ENCODE assay signal across 20 cellular contexts in genomic region chr4:1210971-1211370, GRCh38. TPM values are rescaled to one million over a fixed set of nuclear protein-coding genes. Genes with fewer than 3 reads are reported as not detected.
A peak's percentile ranks its signal among the peaks of the same experiment; 100 is the strongest.
DNase-seq lines count a peak whose midpoint lies in the region; ATAC-seq and TF ChIP-seq lines count a peak whose summit lies in the region.
"Had no signal": no experiment of that assay in that cellular context is flagged by ENCODE, and none has a peak within 500 bp of the region (broad histone marks: within the 10 kb centered on the region; RNA-seq: fewer than 3 reads in every experiment).

No MANE protein-coding gene starts in this region.

- peak overlapping the region; percentile 30 for H3K9ac ChIP-seq in neuronal stem cell (ENCODE audit: low read depth, low read length, poor library complexity)

- TF ChIP-seq EP300 in transverse colon (IDR thresholded peaks at IDR 0.05; ENCODE audit: low read depth), result no peak

- no peak overlapping the region for H3K18ac ChIP-seq in neuronal stem cell (ENCODE audit: low read length)

- H3K36me3 ChIP-seq in neuronal stem cell (replicated peaks in 1 of 2; ENCODE audit: control insufficient read depth in 2 of 2, insufficient read depth in 2 of 2, low read length in 2 of 2) (peaks cover 38 to 55% of the 10 kb centered on the region in 2 donors), transverse colon (peaks cover 0 to 19% (median 6%) of the 10 kb centered on the region in 4 donors)

- H3K4me1 Mint-ChIP-seq in glutamatergic neuron (ENCODE audit: low read depth, unreplicated experiment), result peaks cover 10% of the 10 kb centered on the region
- peaks cover 4% of the 10 kb centered on the region for H3K4me1 Mint-ChIP-seq in mesothelial cell of epicardium
- peaks cover 22% of the 10 kb centered on the region for H3K4me1 Mint-ChIP-seq in stimulated activated naive CD8-positive, alpha-beta T cell treated with anti-CD3 and anti-CD28 coated beads, Interleukin-15, amount 100 ng/mL, for 72 hours

- H3K27me3 Mint-ChIP-seq in glutamatergic neuron (ENCODE audit: unreplicated experiment), result peaks cover 11% of the 10 kb centered on the region
- no peaks in the 10 kb centered on the region for H3K27me3 Mint-ChIP-seq in mesothelial cell of epicardium (ENCODE audit: low read depth)
- H3K27me3 Mint-ChIP-seq in stimulated activated naive CD8-positive, alpha-beta T cell treated with anti-CD3 and anti-CD28 coated beads, Interleukin-15, amount 100 ng/mL, for 72 hours, result no peaks in the 10 kb centered on the region
- H3K27me3 Mint-ChIP-seq: central memory CD8-positive, alpha-beta T cell had no signal

- H3K27me3 ChIP-seq in neuronal stem cell (ENCODE audit: control insufficient read depth in 3 of 3, insufficient read depth in 3 of 3, low read depth in 1 of 3, low read length in 3 of 3) (no peaks in the 10 kb centered on the region), transverse colon (no peaks in the 10 kb centered on the region)

- in situ Hi-C loops in transverse colon (cut with MboI; ENCODE audit: low pct_ligation_motif_present in 1 of 4, low pct_unique_long_range_greater_than_20kb in 1 of 4, low sequenced_read_pairs in 3 of 4), result no loop called here

- H3K4me3 ChIP-seq in neuronal stem cell (ENCODE audit: low read length in 2 of 2) (no peak overlapping the region), transverse colon (no peak overlapping the region)
- H3K4me3 ChIP-seq: GM12878 had no signal

- H3K9me3 Mint-ChIP-seq in glutamatergic neuron (ENCODE audit: unreplicated experiment) (peaks cover 8% of the 10 kb centered on the region), mesothelial cell of epicardium (no peaks in the 10 kb centered on the region)
- no peaks in the 10 kb centered on the region for H3K9me3 Mint-ChIP-seq in stimulated activated naive CD8-positive, alpha-beta T cell treated with anti-CD3 and anti-CD28 coated beads, Interleukin-15, amount 100 ng/mL, for 72 hours
- H3K9me3 Mint-ChIP-seq: central memory CD8-positive, alpha-beta T cell; HFFc6 had no signal

- H3K23ac ChIP-seq in neuronal stem cell (ENCODE audit: low read depth, low read length, poor library complexity), result peak overlapping the region; percentile 20

- H2BK12ac ChIP-seq in neuronal stem cell (ENCODE audit: low read length), result no peak overlapping the region

- intact Hi-C loops in transverse colon (cut with DNase I; ENCODE audit: low total_unique reads), result loop anchor here (5.0 kb wide), 1 partner anchor 36 kb away; the partner anchor contains the start of gene CTBP1

- H3K4me3 Mint-ChIP-seq in glutamatergic neuron (ENCODE audit: unreplicated experiment) (no peak overlapping the region), mesothelial cell of epicardium (no peak overlapping the region)
- H3K4me3 Mint-ChIP-seq in stimulated activated naive CD8-positive, alpha-beta T cell treated with anti-CD3 and anti-CD28 coated beads, Interleukin-15, amount 100 ng/mL, for 72 hours, result no peak overlapping the region
- H3K4me3 Mint-ChIP-seq: central memory CD8-positive, alpha-beta T cell; HFFc6 had no signal

- H2AK5ac ChIP-seq in neuronal stem cell (ENCODE audit: low read depth, low read length), result no peak overlapping the region

- H3K27ac Mint-ChIP-seq in glutamatergic neuron (ENCODE audit: unreplicated experiment) (no peak overlapping the region), mesothelial cell of epicardium (no peak overlapping the region)
- no peak overlapping the region for H3K27ac Mint-ChIP-seq in stimulated activated naive CD8-positive, alpha-beta T cell treated with anti-CD3 and anti-CD28 coated beads, Interleukin-15, amount 100 ng/mL, for 72 hours
- H3K27ac Mint-ChIP-seq: HFFc6 had no signal

- H3K27ac ChIP-seq in VCaP (peak overlapping the region; percentile 94), neuronal stem cell (replicated peaks; ENCODE audit: low read length) (no peak overlapping the region), transverse colon (peak overlapping the region; percentile 22 to 87 (median 68))

- TF ChIP-seq POLR2A in transverse colon (IDR thresholded peaks at IDR 0.05), result no peak

- H4K91ac ChIP-seq in neuronal stem cell (ENCODE audit: low read depth, low read length, poor library complexity), result peak overlapping the region; percentile 95

- H2BK15ac ChIP-seq in neuronal stem cell (ENCODE audit: low read length), result no peak overlapping the region

- H3K4ac ChIP-seq in neuronal stem cell (ENCODE audit: low read length), result no peak overlapping the region

- peaks cover 0 to 16% of the 10 kb centered on the region in 2 donors for H3K4me1 ChIP-seq in neuronal stem cell (ENCODE audit: control insufficient read depth in 2 of 2, insufficient read depth in 1 of 2, low read depth in 1 of 2, low read length in 2 of 2)
- peaks cover 31 to 57% (median 39%) of the 10 kb centered on the region in 4 donors for H3K4me1 ChIP-seq in transverse colon

- peaks cover 15% of the 10 kb centered on the region for H3K79me1 ChIP-seq in neuronal stem cell (ENCODE audit: low read depth, low read length)

- H4K8ac ChIP-seq in neuronal stem cell (ENCODE audit: low read depth, low read length), result peak overlapping the region; percentile 20

- no peak overlapping the region for H2BK5ac ChIP-seq in neuronal stem cell (ENCODE audit: low read length)

- no peak overlapping the region for H2AFZ ChIP-seq in neuronal stem cell (ENCODE audit: low read length)

- H3K9me3 ChIP-seq in neuronal stem cell (replicated peaks in 1 of 2; ENCODE audit: control insufficient read depth in 2 of 2, insufficient read depth in 1 of 2, low read depth in 1 of 2, low read length in 2 of 2) (no peaks in the 10 kb centered on the region), transverse colon (no peaks in the 10 kb centered on the region)

- H3K14ac ChIP-seq in neuronal stem cell (ENCODE audit: low read length), result no peak overlapping the region

- WGBS in neuronal stem cell (ENCODE audit: extremely low coverage in 2 of 2, insufficient read length in 2 of 2, insufficient replicate concordance in 1 of 2), 2 donors, result no CpG with 5 or more reads among the region's 10 CpGs
- 80% methylated on average over 10 of the region's 10 CpGs; no CpG with 5 or more reads in 1 of the 2 donors for WGBS in transverse colon (ENCODE audit: low coverage in 1 of 2), 2 donors

- H3K4me2 ChIP-seq in neuronal stem cell (ENCODE audit: insufficient read depth, low read length, poor library complexity, severe bottlenecking), result no peak overlapping the region

- H3K36me3 Mint-ChIP-seq in glutamatergic neuron (ENCODE audit: unreplicated experiment), result no peaks in the 10 kb centered on the region
- H3K36me3 Mint-ChIP-seq in mesothelial cell of epicardium, result peaks cover 2% of the 10 kb centered on the region

- H2BK120ac ChIP-seq in neuronal stem cell (ENCODE audit: low read depth, low read length), result no peak overlapping the region

- TF ChIP-seq CTCF in VCaP (conservative IDR thresholded peaks at IDR 0.05), result no peak
- no peak for TF ChIP-seq CTCF in glutamatergic neuron (IDR thresholded peaks at IDR 0.05; ENCODE audit: partially characterized antibody, unreplicated experiment)
- no peak for TF ChIP-seq CTCF in transverse colon (IDR thresholded peaks at IDR 0.05)
- no peak for TF ChIP-seq CTCF in mesothelial cell of epicardium (IDR thresholded peaks at IDR 0.05; ENCODE audit: unreplicated experiment)

- ATAC-seq in stimulated activated naive CD8-positive, alpha-beta T cell treated with anti-CD3 and anti-CD28 coated beads, Interleukin-15, amount 100 ng/mL, for 72 hours, result no peak
- ATAC-seq: GM12878 had no signal

- DNase-seq in glutamatergic neuron (peak; percentile 10), neuronal stem cell (ENCODE audit: low spot score) (no peak), transverse colon (peak; percentile 10), mesothelial cell of epicardium (ENCODE audit: low spot score in 2 of 2, unreplicated experiment in 2 of 2) (no peak), HuH-7.5 (ENCODE audit: low spot score) (no peak), SW 1271 (lab: John Stamatoyannopoulos, UW) (no peak)
- DNase-seq in stimulated activated naive CD8-positive, alpha-beta T cell treated with anti-CD3 and anti-CD28 coated beads, Interleukin-15, amount 100 ng/mL, for 72 hours, result no peak
- DNase-seq: activated CD4-positive, CD25-positive, alpha-beta regulatory T cell treated with anti-CD3 and anti-CD28 coated beads, Interleukin-2, amount 50 U/mL, for 72 hours; amniotic stem cell; effector CD8-positive, alpha-beta T cell; GF-D8; HFFc6; Kasumi-1; NCI-H748 treated with DMSO at 0.1 percent for 48 hours; OCI-M1; stimulated activated CD4-positive, alpha-beta T cell treated with anti-CD3 and anti-CD28 coated beads, Interleukin-4, amount 100 ng/mL, for 1 hour; T-helper 9 cell had no signal

RNA-seq across cellular contexts. Expression of gene CTBP1, which starts 38.0 kb away (rescaled TPM):
- total RNA-seq in glutamatergic neuron (ENCODE audit: unreplicated experiment) (302 TPM), transverse colon (100 to 1,000 TPM; 183 to 457 (median 243) TPM), mesothelial cell of epicardium (186 to 194 TPM (median 192 TPM) in 3 replicates)
- 151 TPM for polyA plus RNA-seq in neuronal stem cell (2013, experiment 1 of 2)
- polyA plus RNA-seq in neuronal stem cell (2013, experiment 2 of 2), result 149 TPM

RNA-seq across cellular contexts. Expression of gene SPON2, which starts 38.6 kb away (rescaled TPM):
- 769 TPM for total RNA-seq in glutamatergic neuron (ENCODE audit: unreplicated experiment)
- polyA plus RNA-seq in neuronal stem cell (2013, experiment 1 of 2), result 5.9 TPM
- 5.8 TPM for polyA plus RNA-seq in neuronal stem cell (2013, experiment 2 of 2)
- 100 to 1,000 TPM in 1 of 4 donors, 10 to 100 TPM in 3; 45.4 to 127 (median 53.1) TPM for total RNA-seq in transverse colon
- 44.0 to 58.7 TPM (median 56.4 TPM) in 3 replicates for total RNA-seq in mesothelial cell of epicardium

Comparison
In these comparisons a context has a peak if more than half of its experiments do, and no peak if none do; other contexts are left out.
1. DNase-seq: peak in glutamatergic neuron (single experiment) and transverse colon (single experiment); none in neuronal stem cell (single experiment), mesothelial cell of epicardium (0 of 2), stimulated activated naive CD8-positive, alpha-beta T cell treated with anti-CD3 and anti-CD28 coated beads, Interleukin-15, amount 100 ng/mL, for 72 hours (0 of 2), HuH-7.5 (single experiment) and SW 1271 (0 of 2).